8 cellular contexts compared by ENCODE assay signal in genomic region chr18:79987566-79987965, GRCh38. TPM values are rescaled to one million over a fixed set of nuclear protein-coding genes. Genes with fewer than 3 reads are reported as not detected.
DNase-seq lines count a peak whose midpoint lies in the region; ATAC-seq and TF ChIP-seq lines count a peak whose summit lies in the region.

No MANE protein-coding gene starts in this region.

- H3K27me3 ChIP-seq in hepatocyte (no peaks in the 10 kb centered on the region), spleen (replicated peaks in 1 of 7) (no peaks in the 10 kb centered on the region)

- H4K20me1 ChIP-seq in hepatocyte (ENCODE audit: insufficient read depth, poor library complexity, severe bottlenecking): peaks cover 44% of the 10 kb centered on the region

- H3K4me3 ChIP-seq in HEK293 (ENCODE audit: low read depth, low read length) (peak overlapping the region; percentile 82), WI38 (ENCODE audit: low read depth, low read length) (peak overlapping the region; percentile 92), hepatocyte (peak overlapping the region; percentile 82), spleen (peak overlapping the region; percentile 81 to 96 (median 90))

- no peaks in the 10 kb centered on the region for H3K9me3 ChIP-seq in HEK293 (ENCODE audit: control insufficient read depth, insufficient read depth, low read depth, low read length)
- no peaks in the 10 kb centered on the region for H3K9me3 ChIP-seq in hepatocyte (ENCODE audit: low read depth)
- H3K9me3 ChIP-seq in spleen: no peaks in the 10 kb centered on the region

- H3K4me2 ChIP-seq in hepatocyte: peak overlapping the region; percentile 79

- CTCF ChIA-PET in HEK293 (lab: Yijun Ruan, JAX): interaction anchor here (0.7 kb wide), 2 partner anchors 11 to 170 kb away, joined by 3 read pairs; no protein-coding TSS in a partner anchor

- no peak for ATAC-seq in GM19035 (IDR thresholded peaks at IDR 0.05; ENCODE audit: unreplicated experiment)
- ATAC-seq in GM21717 (IDR thresholded peaks at IDR 0.05; ENCODE audit: unreplicated experiment): no peak

- peaks cover 7% of the 10 kb centered on the region for H3K4me1 ChIP-seq in HEK293 (ENCODE audit: control insufficient read depth, insufficient read depth, low read length)
- peaks cover 13% of the 10 kb centered on the region for H3K4me1 ChIP-seq in hepatocyte (ENCODE audit: insufficient read depth)
- peaks cover 21 to 64% (median 49%) of the 10 kb centered on the region in 6 donors for H3K4me1 ChIP-seq in spleen

- intact Hi-C loops in spleen (cut with DNase I; ENCODE audit: low total_unique reads): no loop called here

- no peak for TF ChIP-seq POLR2A in spleen (IDR thresholded peaks at IDR 0.05)

- H3K9me2 ChIP-seq in hepatocyte (replicated peaks; ENCODE audit: insufficient read depth): no peaks in the 10 kb centered on the region

- POLR2A ChIA-PET in HEK293 (lab: Yijun Ruan, JAX): interaction anchor here (1.0 to 2.6 kb wide), 4 partner anchors 20 to 121 kb away, joined by 3 to 10 read pairs (median 5); partner anchors contain the start of genes ADNP2 and SLC66A2

- H3K27ac ChIP-seq in HEK293 (ENCODE audit: extremely low read depth, low read depth, low read length): peak overlapping the region; percentile 91
- peak overlapping the region; percentile 99 for H3K27ac ChIP-seq in hepatocyte
- peak overlapping the region; percentile 92 to 99 (median 96) for H3K27ac ChIP-seq in spleen

- H2AFZ ChIP-seq in hepatocyte: peak overlapping the region; percentile 93

- WGBS in hepatocyte (ENCODE audit: low lambda C conversion rate, missing lambda C conversion rate): 1% methylated on average over 6 of the region's 6 CpGs
- WGBS in spleen, 5 donors: 0 to 2% (median 1%) methylated on average over 6 of the region's 6 CpGs

- no peak for DNase-seq in hepatocyte (ENCODE audit: low spot score)
- no peak for DNase-seq in spleen
- no peak for DNase-seq in NCI-H146 (lab: John Stamatoyannopoulos, UW)
- no peak for DNase-seq in NCI-H187 (lab: John Stamatoyannopoulos, UW)

- peaks cover 21 to 32% of the 10 kb centered on the region in 2 experiments for H3K36me3 ChIP-seq in HEK293 (ENCODE audit: control insufficient read depth in 2 of 2, insufficient read depth in 1 of 2, low read length in 2 of 2)
- no peaks in the 10 kb centered on the region for H3K36me3 ChIP-seq in hepatocyte (replicated peaks; ENCODE audit: insufficient read depth, low read depth)
- peaks cover 0 to 35% (median 3%) of the 10 kb centered on the region in 6 donors for H3K36me3 ChIP-seq in spleen

- peaks cover 60% of the 10 kb centered on the region for H3K79me2 ChIP-seq in hepatocyte

- TF ChIP-seq CTCF in HEK293 (tag by site-specific recombination; IDR thresholded peaks at IDR 0.05) (no peak), WI38 (IDR thresholded peaks at IDR 0.05; ENCODE audit: low read depth, low read length) (no peak), hepatocyte (IDR thresholded peaks at IDR 0.05; ENCODE audit: poor library complexity) (no peak), spleen (IDR thresholded peaks at IDR 0.05 in 8 of 11, conservative IDR thresholded peaks at IDR 0.05 in 3 of 11) (no peak)

TF ChIP-seq in HEK293, 187 proteins besides CTCF, POLR2A, EP300 and RAD21:
- TF ChIP-seq ZNF202 (tag by site-specific recombination; IDR thresholded peaks at IDR 0.05; ENCODE audit: borderline replicate concordance) (no peak), ZNF292 (tag by site-specific recombination; IDR thresholded peaks at IDR 0.05; ENCODE audit: borderline replicate concordance, low read depth) (no peak), ZXDB (tag by site-specific recombination; IDR thresholded peaks at IDR 0.05) (0 out of 2 replicates have a peak, but pooled peaks have one; percentile 4)
TF ChIP-seq in HEK293: peak in this region for 1.

RNA-seq across cellular contexts. Expression of gene TXNL4A, which starts 0.8 kb away (rescaled TPM):
- total RNA-seq in hepatocyte (54.2 and 71.9 TPM in 2 replicates), spleen (10 to 100 TPM; 20.7 to 76.5 (median 63.9) TPM)
- polyA plus RNA-seq in hepatocyte (227 and 254 TPM in 2 replicates), spleen (10 to 100 TPM; 75.2 to 98.5 (median 80.9) TPM)

RNA-seq across cellular contexts. Expression of gene HSBP1L1, which starts 23.1 kb away (rescaled TPM):
- total RNA-seq in hepatocyte: 55.2 and 58.7 TPM in 2 replicates
- 81.9 and 82.0 TPM in 2 replicates for polyA plus RNA-seq in hepatocyte
- total RNA-seq in spleen: 10 to 100 TPM; 10.3 to 36.4 (median 20.1) TPM
- 10 to 100 TPM; 10.0 to 21.5 (median 15.8) TPM for polyA plus RNA-seq in spleen

RNA-seq across cellular contexts. Expression of gene SLC66A2, which starts 36.1 kb away (rescaled TPM):
- 23.4 and 31.1 TPM in 2 replicates for total RNA-seq in hepatocyte
- polyA plus RNA-seq in hepatocyte: 36.5 and 36.9 TPM in 2 replicates
- total RNA-seq in spleen: 10 to 100 TPM; 40.9 to 61.9 (median 51.1) TPM
- polyA plus RNA-seq in spleen: 10 to 100 TPM; 28.7 to 53.9 (median 33.4) TPM

RNA-seq across cellular contexts. Expression of gene RBFA, which starts 46.7 kb away (rescaled TPM):
- 20.7 and 29.4 TPM in 2 replicates for total RNA-seq in hepatocyte
- 21.2 and 21.4 TPM in 2 replicates for polyA plus RNA-seq in hepatocyte
- 10 to 100 TPM; 16.4 to 31.1 (median 20.6) TPM for total RNA-seq in spleen
- 10 to 100 TPM; 16.4 to 20.4 (median 19.0) TPM for polyA plus RNA-seq in spleen
